In the genomic region with DNA sequence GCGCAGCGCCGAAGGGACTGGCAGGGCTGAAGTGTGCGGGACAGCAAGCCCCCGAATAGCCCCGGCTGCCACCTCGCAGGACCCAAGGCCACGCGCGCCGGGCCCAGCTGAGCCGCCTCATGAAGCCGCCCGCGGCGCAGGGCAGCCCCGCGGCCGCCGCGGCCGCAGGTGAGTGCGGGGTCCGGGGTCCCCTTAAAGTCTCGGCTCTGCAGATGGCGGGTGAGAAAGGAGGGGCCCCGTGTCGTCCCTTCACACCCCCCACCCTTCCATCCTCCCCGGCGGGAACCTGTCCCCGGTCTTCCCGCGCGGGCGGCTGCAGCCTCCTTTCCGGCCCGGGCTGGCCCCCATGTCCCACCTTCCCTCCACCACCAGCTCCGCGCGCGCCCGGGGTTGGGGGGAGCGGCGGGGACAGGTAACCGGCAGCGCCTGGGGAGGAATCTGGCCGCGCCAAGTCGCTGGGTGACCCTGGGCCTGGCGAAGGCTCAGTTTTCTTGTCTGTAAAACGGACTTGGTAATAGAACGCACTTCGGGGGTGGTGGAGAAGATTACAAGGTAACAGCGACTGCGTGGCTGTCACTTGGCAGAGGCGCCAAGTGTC, we compare ENCODE assay signal across 8 cellular contexts. TPM values are rescaled to one million over a fixed set of nuclear protein-coding genes. Genes with fewer than 3 reads are reported as not detected.
DNase-seq lines count a peak whose midpoint lies in the region; ATAC-seq, FAIRE-seq and TF ChIP-seq lines count a peak whose summit lies in the region.

No MANE protein-coding gene starts in this region.

- no peak for TF ChIP-seq CTCF in A673 (conservative IDR thresholded peaks at IDR 0.05; ENCODE audit: low read depth, low read length)

- H3K36me3 ChIP-seq in A673 (ENCODE audit: insufficient read depth, low read length, poor library complexity, severe bottlenecking) = no peaks in the 10 kb centered on the region
- no peaks in the 10 kb centered on the region for H3K36me3 ChIP-seq in SJCRH30

- no peak for TF ChIP-seq POLR2A in H54 (IDR thresholded peaks at IDR 0.05; ENCODE audit: low read depth, low read length)

- peak overlapping the region; percentile 44 for H3K4me3 ChIP-seq in A673 (ENCODE audit: low read depth, low read length, poor library complexity, severe bottlenecking)
- H3K4me3 ChIP-seq in SJCRH30 = no peak overlapping the region

- CTCF ChIA-PET in A673 (lab: Charles Lee) = no interaction called here

- POLR2A ChIA-PET in A673 (lab: Charles Lee; ENCODE audit: low non-redundant PET) = no interaction called here

- H3K9me3 ChIP-seq in A673 (ENCODE audit: low read depth, low read length, poor library complexity, severe bottlenecking) = no peaks in the 10 kb centered on the region
- no peaks in the 10 kb centered on the region for H3K9me3 ChIP-seq in SJCRH30 (replicated peaks)

- ATAC-seq in GM19452 (IDR thresholded peaks at IDR 0.05; ENCODE audit: unreplicated experiment) (peak; percentile 26), left cardiac atrium (peak; percentile 12 to 28), sciatic nerve (peak; percentile 6)

- FAIRE-seq in H54 (lab: Jason Lieb, UNC) = no peak

- BruUV-seq in A673 (replicated peaks; lab: Mats Ljungman, UMichigan) = no TSS peak

- peaks cover 4% of the 10 kb centered on the region for H3K4me1 ChIP-seq in A673 (ENCODE audit: insufficient read depth, low read length, poor library complexity, severe bottlenecking)
- no peaks in the 10 kb centered on the region for H3K4me1 ChIP-seq in SJCRH30

- intact Hi-C loops in A673 (cut with micrococcal nuclease; ENCODE audit: unreplicated experiment) (no loop called here), left cardiac atrium (cut with DNase I) (loop anchor here in 1 of 2 donors (5.0 kb wide), 1 partner anchor 195 kb away; no protein-coding TSS in a partner anchor), sciatic nerve (cut with DNase I) (loop anchor here (2.0 to 10.0 kb wide), 2 partner anchors 45 to 187 kb away; no protein-coding TSS in a partner anchor)

- DNase-seq in A673 (ENCODE audit: low spot score) (no peak), HuH-7 (ENCODE audit: low spot score) (peak; percentile 24), left cardiac atrium (no peak), sciatic nerve (ENCODE audit: low spot score) (no peak), H54 (ENCODE audit: insufficient read length, low spot score) (no peak), SJCRH30 (no peak)
- DNase-seq in activated effector memory CD4-positive, alpha-beta T cell treated with anti-CD3 and anti-CD28 coated beads, Interleukin-2, amount 50 U/mL, for 16 hours = peak; percentile 80

- H3K27ac ChIP-seq in A673 (ENCODE audit: low read depth, low read length, poor library complexity, severe bottlenecking) (no peak overlapping the region), SJCRH30 (no peak overlapping the region)

- H3K27me3 ChIP-seq in A673 (replicated peaks; ENCODE audit: insufficient read depth, low read depth, low read length, poor library complexity) (peaks cover 56% of the 10 kb centered on the region), SJCRH30 (no peaks in the 10 kb centered on the region)

RNA-seq across cellular contexts. Expression of gene RGCC, which starts 0.3 kb away (rescaled TPM):
- total RNA-seq in A673 (2021) (not detected in 2 replicates), left cardiac atrium (10 to 100 TPM; 40.8 to 43.2 TPM), sciatic nerve (138 TPM)
- not detected in 2 replicates for total RNA-seq in SJCRH30 (2014; rRNA removed; shearing (Covaris generic))

Comparison
In these comparisons a context has a peak if more than half of its experiments do, and no peak if none do; other contexts are left out.
1. DNase-seq: peak in HuH-7 (single experiment) and activated effector memory CD4-positive, alpha-beta T cell treated with anti-CD3 and anti-CD28 coated beads, Interleukin-2, amount 50 U/mL, for 16 hours (single experiment); none in A673 (single experiment), left cardiac atrium (single experiment), sciatic nerve (single experiment), H54 (single experiment) and SJCRH30 (0 of 2).
2. RNA of gene RGCC, which starts 0.3 kb away (total RNA-seq): 138 TPM in sciatic nerve (single experiment) and 40.8 to 43.2 TPM in left cardiac atrium; not detected in A673 and not detected in SJCRH30; every median in the first group is over 10 times any median in the second.
3. Peak in every context shown above with its lines, with median percentiles within 50 percentile points of each other: ATAC-seq.